In genomic region chr10:14750900-14751575, GRCh38 we compare ENCODE assay signal across 12 cellular contexts. TPM values are rescaled to one million over a fixed set of nuclear protein-coding genes. Genes with fewer than 3 reads are reported as not detected.
DNase-seq lines count a peak whose midpoint lies in the region; ATAC-seq and TF ChIP-seq lines count a peak whose summit lies in the region.
"Had no signal": no experiment of that assay in that cellular context is flagged by ENCODE, and none has a peak within 500 bp of the region (broad histone marks: within the 10 kb centered on the region; RNA-seq: fewer than 3 reads in every experiment).

No MANE protein-coding gene starts in this region.

- H3K36me3 ChIP-seq in DOHH2 (ENCODE audit: control insufficient read depth, low read length) (no peaks in the 10 kb centered on the region), ectodermal cell (ENCODE audit: control insufficient read depth, insufficient read depth, low read length) (no peaks in the 10 kb centered on the region)
- H3K36me3 ChIP-seq: ovary, SJSA1 had no signal

- H3K9me3 Mint-ChIP-seq in osteocyte (ENCODE audit: unreplicated experiment) (peaks cover 4% of the 10 kb centered on the region), natural killer cell (no peaks in the 10 kb centered on the region)

- intact Hi-C loops in natural killer cell (cut with micrococcal nuclease): loop anchor here (10.0 kb wide), 1 partner anchor 96 kb away; no protein-coding TSS in a partner anchor

- 91 to 93% methylated on average over 7 of the region's 7 CpGs for WGBS in ectodermal cell, 2 experiments

- H3K79me2 ChIP-seq in DOHH2 (ENCODE audit: control insufficient read depth, low read length): no peaks in the 10 kb centered on the region

- H3K27ac ChIP-seq in DOHH2 (ENCODE audit: low read depth, low read length) (peak overlapping the region; percentile 97), ectodermal cell (ENCODE audit: insufficient read depth, low read depth, low read length, poor library complexity, severe bottlenecking) (peak overlapping the region; percentile 11)
- H3K27ac ChIP-seq: SJSA1 had no signal

- H3K9me3 ChIP-seq in DOHH2 (ENCODE audit: control insufficient read depth, insufficient read depth, low read length) (no peaks in the 10 kb centered on the region), ectodermal cell (ENCODE audit: control insufficient read depth, low read length) (no peaks in the 10 kb centered on the region)
- H3K9me3 ChIP-seq: ovary, SJSA1 had no signal

- H3K4me3 ChIP-seq in DOHH2 (ENCODE audit: low read length): peak overlapping the region; percentile 67
- no peak overlapping the region for H3K4me3 ChIP-seq in ectodermal cell (ENCODE audit: insufficient read depth, low read depth, low read length)
- H3K4me3 ChIP-seq: ovary, SJSA1 had no signal

- no peaks in the 10 kb centered on the region for H3K27me3 ChIP-seq in DOHH2 (ENCODE audit: control insufficient read depth, low read length)
- no peaks in the 10 kb centered on the region for H3K27me3 ChIP-seq in ectodermal cell (ENCODE audit: control insufficient read depth, insufficient read depth, low read length, poor library complexity, severe bottlenecking)
- H3K27me3 ChIP-seq: ovary, SJSA1 had no signal

- H3K4me3 Mint-ChIP-seq in osteocyte (ENCODE audit: unreplicated experiment): no peak overlapping the region
- H3K4me3 Mint-ChIP-seq in natural killer cell: no peak overlapping the region
- H3K4me3 Mint-ChIP-seq: CD8-positive, alpha-beta T cell had no signal

- ATAC-seq in HG02759 (IDR thresholded peaks at IDR 0.05; ENCODE audit: unreplicated experiment) (peak; percentile 49), HG03520 (IDR thresholded peaks at IDR 0.05; ENCODE audit: unreplicated experiment) (no peak), natural killer cell (no peak), GM18520 (IDR thresholded peaks at IDR 0.05; ENCODE audit: unreplicated experiment) (no peak)
- ATAC-seq: CD8-positive, alpha-beta T cell had no signal

- H3K27ac Mint-ChIP-seq in osteocyte (ENCODE audit: unreplicated experiment) (peak overlapping the region; percentile 34), natural killer cell (no peak overlapping the region)
- H3K27ac Mint-ChIP-seq: CD8-positive, alpha-beta T cell had no signal

- H3F3A ChIP-seq in DOHH2 (ENCODE audit: control insufficient read depth, insufficient read depth): peaks cover 10% of the 10 kb centered on the region

- DNase-seq in osteocyte (ENCODE audit: extremely low spot score, unreplicated experiment): no peak
- DNase-seq in activated CD4-positive, alpha-beta T cell treated with anti-CD3 and anti-CD28 coated beads, Interleukin-2, amount 50 U/mL, for 1 hour: no peak
- DNase-seq in natural killer cell: no peak
- DNase-seq: activated T-cell treated with anti-CD3 and anti-CD28 coated beads for 4 hours; CD8-positive, alpha-beta T cell had no signal

- peak overlapping the region; percentile 91 for H3K4me2 ChIP-seq in DOHH2 (ENCODE audit: low read length)

- TF ChIP-seq CTCF in DOHH2 (IDR thresholded peaks at IDR 0.05; ENCODE audit: low read depth, low read length, poor library complexity, severe bottlenecking): no peak
- TF ChIP-seq CTCF in osteocyte (IDR thresholded peaks at IDR 0.05): no peak
- TF ChIP-seq CTCF in natural killer cell (IDR thresholded peaks at IDR 0.05): no peak

- H3K4me1 Mint-ChIP-seq in osteocyte (ENCODE audit: unreplicated experiment) (peaks cover 9% of the 10 kb centered on the region), natural killer cell (no peaks in the 10 kb centered on the region)

- no peaks in the 10 kb centered on the region for H3K9me2 ChIP-seq in DOHH2 (replicated peaks; ENCODE audit: control insufficient read depth, low read length)

- no peaks in the 10 kb centered on the region for H4K20me1 ChIP-seq in DOHH2 (ENCODE audit: control insufficient read depth, insufficient read depth, low read depth, low read length)

- H3K27me3 Mint-ChIP-seq in osteocyte (ENCODE audit: unreplicated experiment) (peaks cover 39% of the 10 kb centered on the region), natural killer cell (ENCODE audit: low read depth in 2 of 2) (no peaks in the 10 kb centered on the region)

- peaks cover 92% of the 10 kb centered on the region for H3K4me1 ChIP-seq in DOHH2 (ENCODE audit: control insufficient read depth, low read length)
- no peaks in the 10 kb centered on the region for H3K4me1 ChIP-seq in ectodermal cell (ENCODE audit: control insufficient read depth, insufficient read depth, low read length)
- H3K4me1 ChIP-seq: SJSA1 had no signal

- H3K36me3 Mint-ChIP-seq in osteocyte (ENCODE audit: unreplicated experiment) (no peaks in the 10 kb centered on the region), natural killer cell (no peaks in the 10 kb centered on the region)
- H3K36me3 Mint-ChIP-seq: CD8-positive, alpha-beta T cell had no signal

RNA-seq across cellular contexts. Expression of gene FAM107B, which starts 23.7 kb away (rescaled TPM):
- polyA plus RNA-seq in ectodermal cell (2013, experiment 1 of 4): 34.6 TPM
- polyA plus RNA-seq in ectodermal cell (2013, experiment 2 of 4): 40.6 TPM
- polyA plus RNA-seq in ectodermal cell (2013, experiment 3 of 4): 34.0 TPM
- polyA plus RNA-seq in ectodermal cell (2013, experiment 4 of 4): 36.4 TPM
- total RNA-seq in osteocyte: 40.7 and 47.4 TPM in 2 replicates
- 100 to 1,000 TPM; 165 to 226 (median 224) TPM for total RNA-seq in natural killer cell
